ENCODE assay signal across 1 cellular context in genomic region chr7:142445019-142445686, GRCh38.
A peak's percentile ranks its signal among the peaks of the same experiment; 100 is the strongest.
TF ChIP-seq lines count a peak whose summit lies in the region.

No MANE protein-coding gene starts in this region.

TF ChIP-seq in WTC11, 78 proteins besides CTCF, POLR2A, EP300 and RAD21 (continued from another document):
- TF ChIP-seq USF1 (CRISPR knock-in tag; IDR thresholded peaks at IDR 0.05) (peak; percentile 71; the same call in 1 of the 2 replicates), CBFB (CRISPR knock-in tag; IDR thresholded peaks at IDR 0.05; ENCODE audit: low read depth) (no peak)
